ENCODE assay signal across 8 cellular contexts in genomic region chr2:95076705-95077520, GRCh38. TPM values are rescaled to one million over a fixed set of nuclear protein-coding genes. Genes with fewer than 3 reads are reported as not detected.
DNase-seq lines count a peak whose midpoint lies in the region; ATAC-seq and TF ChIP-seq lines count a peak whose summit lies in the region.

No MANE protein-coding gene starts in this region.

- H3K27ac ChIP-seq in CD8-positive, alpha-beta T cell (ENCODE audit: low read depth, low read length) = no peak overlapping the region
- peak overlapping the region; percentile 33; the same call in 1 of the 2 replicates for H3K27ac ChIP-seq in PC-9
- no peak overlapping the region for H3K27ac ChIP-seq in neutrophil
- H3K27ac ChIP-seq in subcutaneous abdominal adipose tissue (ENCODE audit: low read depth, low read length) = no peak overlapping the region

- H3K9ac ChIP-seq in subcutaneous abdominal adipose tissue (ENCODE audit: low read length in 5 of 5) = peak overlapping the region in 2 of 5 donors; percentile 35 to 47

- intact Hi-C loops in CD8-positive, alpha-beta T cell (cut with DNase I, micrococcal nuclease) = loop anchor here in 1 of 2 experiments (1.0 to 2.0 kb wide), 4 partner anchors 25 to 130 kb away; partner anchors contain the start of genes ZNF2 and ZNF892
- intact Hi-C loops in PC-9 (cut with micrococcal nuclease; ENCODE audit: unreplicated experiment) = loop anchor here (1.0 to 2.0 kb wide), 5 partner anchors 17 to 54 kb away; no protein-coding TSS in a partner anchor

- TF ChIP-seq CTCF in CD8-positive, alpha-beta T cell (IDR thresholded peaks at IDR 0.05) = peak; percentile 80
- TF ChIP-seq CTCF in PC-9 (conservative IDR thresholded peaks at IDR 0.05) = peak; percentile 97
- peak; percentile 86 for TF ChIP-seq CTCF in foreskin fibroblast (IDR thresholded peaks at IDR 0.05; ENCODE audit: low read depth, low read length)
- peak; percentile 35 for TF ChIP-seq CTCF in neutrophil (IDR thresholded peaks at IDR 0.05)

- H3F3A ChIP-seq in PC-9 (ENCODE audit: insufficient read depth, low read depth) = peaks cover 24% of the 10 kb centered on the region

- peak overlapping the region; percentile 86 for H3K4me2 ChIP-seq in PC-9

- H2AFZ ChIP-seq in PC-9 = peak overlapping the region; percentile 92

- POLR2A ChIA-PET in CD8-positive, alpha-beta T cell (lab: Charles Lee) = interaction anchor here (0.8 to 9.5 kb wide), 7 partner anchors 9 to 52 kb away, joined by 3 to 323 read pairs (median 5); partner anchors contain the start of gene MAL
- POLR2A ChIA-PET in PC-9 (lab: Charles Lee; ENCODE audit: unreplicated experiment) = interaction anchor here (0.6 kb wide), 1 partner anchor 1131 kb away, joined by 3 read pairs; no protein-coding TSS in a partner anchor

- peaks cover 71% of the 10 kb centered on the region for H3K4me1 ChIP-seq in CD8-positive, alpha-beta T cell (ENCODE audit: insufficient read depth, low read length)
- peaks cover 28% of the 10 kb centered on the region for H3K4me1 ChIP-seq in PC-9 (replicated peaks; ENCODE audit: insufficient read depth)
- H3K4me1 ChIP-seq in neutrophil (ENCODE audit: control insufficient read depth in 1 of 2, insufficient read depth in 1 of 2, low read depth in 1 of 2, low read length in 1 of 2) = peaks cover 8 to 11% of the 10 kb centered on the region in 2 experiments
- H3K4me1 ChIP-seq in subcutaneous abdominal adipose tissue (ENCODE audit: control insufficient read depth in 5 of 5, insufficient read depth in 5 of 5, low read length in 5 of 5) = peaks cover 0 to 13% (median 12%) of the 10 kb centered on the region in 5 donors

- ATAC-seq in CD8-positive, alpha-beta T cell = peak; percentile 82
- ATAC-seq in GM19438 (IDR thresholded peaks at IDR 0.05; ENCODE audit: low read depth, unreplicated experiment) = peak; percentile 77

- peak overlapping the region; percentile 83 for H3K4me3 Mint-ChIP-seq in CD8-positive, alpha-beta T cell

- no peaks in the 10 kb centered on the region for H4K20me1 ChIP-seq in PC-9 (ENCODE audit: insufficient read depth)

- H3K9me3 Mint-ChIP-seq in CD8-positive, alpha-beta T cell = no peaks in the 10 kb centered on the region

- peak overlapping the region; percentile 97 for H3K27ac Mint-ChIP-seq in CD8-positive, alpha-beta T cell

- H3K4me1 Mint-ChIP-seq in CD8-positive, alpha-beta T cell (ENCODE audit: low read depth) = peaks cover 73% of the 10 kb centered on the region

- no TSS peak for BruUV-seq in PC-9 (replicated peaks; lab: Mats Ljungman, UMichigan)

- CTCF ChIA-PET in CD8-positive, alpha-beta T cell (lab: Charles Lee) = interaction anchor here (0.7 to 14.5 kb wide), 20 partner anchors 9 to 109 kb away, joined by 3 to 482 read pairs (median 4); partner anchors contain the start of genes MAL and ZNF2
- CTCF ChIA-PET in PC-9 (lab: Charles Lee) = interaction anchor here (0.6 to 5.8 kb wide), 8 partner anchors 14 to 90 kb away, joined by 3 to 62 read pairs (median 6); no protein-coding TSS in a partner anchor

- no peaks in the 10 kb centered on the region for H3K27me3 Mint-ChIP-seq in CD8-positive, alpha-beta T cell (ENCODE audit: low read depth)

- no peaks in the 10 kb centered on the region for H3K9me3 ChIP-seq in CD8-positive, alpha-beta T cell (ENCODE audit: low read length)
- H3K9me3 ChIP-seq in PC-9 (ENCODE audit: insufficient read depth, low read depth) (no peaks in the 10 kb centered on the region), neutrophil (no peaks in the 10 kb centered on the region), subcutaneous abdominal adipose tissue (ENCODE audit: control insufficient read depth in 5 of 5, low read length in 5 of 5) (no peaks in the 10 kb centered on the region)

- H3K36me3 ChIP-seq in CD8-positive, alpha-beta T cell (ENCODE audit: insufficient read depth, low read length) = no peaks in the 10 kb centered on the region
- H3K36me3 ChIP-seq in PC-9 (ENCODE audit: low read depth) = no peaks in the 10 kb centered on the region
- H3K36me3 ChIP-seq in neutrophil = no peaks in the 10 kb centered on the region
- H3K36me3 ChIP-seq in subcutaneous abdominal adipose tissue (ENCODE audit: control insufficient read depth in 5 of 5, insufficient read depth in 5 of 5, low read length in 5 of 5) = no peaks in the 10 kb centered on the region

- DNase-seq in CD8-positive, alpha-beta T cell = peak; percentile 71 to 95 (median 90)
- DNase-seq in HPDE6-E6E7 (ENCODE audit: extremely low spot score) (peak; percentile 82), PC-9 (peak; percentile 96 to 99), foreskin fibroblast (peak; percentile 33 to 79)
- peak; percentile 91 for DNase-seq in activated effector memory CD4-positive, alpha-beta T cell treated with Interleukin-2 at 50 U/mL for 16 hours

- H3K9me2 ChIP-seq in PC-9 (ENCODE audit: insufficient read depth) = no peaks in the 10 kb centered on the region

- no peaks in the 10 kb centered on the region for H3K79me2 ChIP-seq in PC-9 (ENCODE audit: low read depth)

- H3K4me3 ChIP-seq in CD8-positive, alpha-beta T cell (ENCODE audit: low read depth, low read length) = peak overlapping the region; percentile 64
- H3K4me3 ChIP-seq in PC-9 = peak overlapping the region; percentile 70
- H3K4me3 ChIP-seq in foreskin fibroblast (ENCODE audit: low read depth in 1 of 2, low read length in 2 of 2) = peak overlapping the region; percentile 47 to 51
- H3K4me3 ChIP-seq in neutrophil (ENCODE audit: low read depth in 1 of 2, low read length in 1 of 2) = peak overlapping the region; percentile 30 to 35
- peak overlapping the region in 4 of 5 donors; percentile 54 to 70 (median 65) for H3K4me3 ChIP-seq in subcutaneous abdominal adipose tissue (ENCODE audit: low read depth in 1 of 5, low read length in 5 of 5)

- no peaks in the 10 kb centered on the region for H3K36me3 Mint-ChIP-seq in CD8-positive, alpha-beta T cell

- no peaks in the 10 kb centered on the region for H3K27me3 ChIP-seq in CD8-positive, alpha-beta T cell (ENCODE audit: insufficient read depth, low read length)
- H3K27me3 ChIP-seq in PC-9 (ENCODE audit: insufficient read depth, low read depth) = no peaks in the 10 kb centered on the region
- peaks cover 64% of the 10 kb centered on the region for H3K27me3 ChIP-seq in neutrophil
- peaks cover 14 to 42% (median 30%) of the 10 kb centered on the region in 5 donors for H3K27me3 ChIP-seq in subcutaneous abdominal adipose tissue (ENCODE audit: control insufficient read depth in 5 of 5, insufficient read depth in 4 of 5, low read length in 5 of 5)

RNA-seq across cellular contexts. Expression of gene MRPS5, which starts 44.7 kb away (rescaled TPM):
- 10 to 100 TPM; 20.0 to 21.3 TPM for total RNA-seq in CD8-positive, alpha-beta T cell
- 69.0 and 69.4 TPM in 2 replicates for total RNA-seq in PC-9 (2021)

RNA-seq across cellular contexts. Expression of gene MAL, which starts 51.4 kb away (rescaled TPM):
- 10 to 100 TPM; 49.8 to 56.0 TPM for total RNA-seq in CD8-positive, alpha-beta T cell
- total RNA-seq in PC-9 (2021) = 146 and 171 TPM in 2 replicates

Comparison
In these comparisons a context has a peak if more than half of its experiments do, and no peak if none do; other contexts are left out.
1. CTCF ChIP-seq: peak in every context shown above with its lines; median percentile 97 in PC-9; 86 in foreskin fibroblast; 80 in CD8-positive, alpha-beta T cell; 35 in neutrophil.